2 cellular contexts compared by ENCODE assay signal in the genomic region with DNA sequence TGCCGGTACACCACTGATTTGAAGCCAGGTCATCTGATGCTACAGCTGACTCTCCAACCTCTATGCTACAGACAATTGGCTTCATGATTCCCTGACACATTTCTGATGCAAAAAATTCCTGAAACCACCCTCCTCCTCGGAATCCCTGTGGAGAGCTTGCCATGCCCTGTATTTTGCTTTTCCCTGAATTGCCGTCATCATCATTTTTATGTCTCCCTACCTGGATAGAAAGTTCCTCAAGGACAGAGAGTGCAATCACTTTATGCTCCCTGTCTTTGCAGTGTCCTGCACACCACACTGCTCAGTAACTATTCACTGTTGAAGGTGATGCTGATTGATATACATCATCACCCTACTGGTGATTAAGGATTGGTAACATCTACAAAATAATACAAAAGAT.
TF ChIP-seq lines count a peak whose summit lies in the region.

No MANE protein-coding gene starts in this region.

TF ChIP-seq in HepG2, 621 proteins besides CTCF, POLR2A, EP300 and RAD21:
- TF ChIP-seq MIER2 (CRISPR knock-in tag; IDR thresholded peaks at IDR 0.05) (no peak), MAFF (IDR thresholded peaks at IDR 0.05; ENCODE audit: low read depth, low read length) (peak; percentile 69), MAFK (conservative IDR thresholded peaks at IDR 0.05 in 1 of 2, IDR thresholded peaks at IDR 0.05 in 1 of 2; ENCODE audit: low read length in 2 of 2) (peak; percentile 71 to 78)
- TF ChIP-seq, protein P1, sequence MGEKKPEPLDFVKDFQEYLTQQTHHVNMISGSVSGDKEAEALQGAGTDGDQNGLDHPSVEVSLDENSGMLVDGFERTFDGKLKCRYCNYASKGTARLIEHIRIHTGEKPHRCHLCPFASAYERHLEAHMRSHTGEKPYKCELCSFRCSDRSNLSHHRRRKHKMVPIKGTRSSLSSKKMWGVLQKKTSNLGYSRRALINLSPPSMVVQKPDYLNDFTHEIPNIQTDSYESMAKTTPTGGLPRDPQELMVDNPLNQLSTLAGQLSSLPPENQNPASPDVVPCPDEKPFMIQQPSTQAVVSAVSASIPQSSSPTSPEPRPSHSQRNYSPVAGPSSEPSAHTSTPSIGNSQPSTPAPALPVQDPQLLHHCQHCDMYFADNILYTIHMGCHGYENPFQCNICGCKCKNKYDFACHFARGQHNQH (CRISPR knock-in tag; IDR thresholded peaks at IDR 0.05): no peak

TF ChIP-seq in IMR-90, 13 proteins besides CTCF, POLR2A, EP300 and RAD21 (continued from another document):
- peak; percentile 64 for TF ChIP-seq MAFK (IDR thresholded peaks at IDR 0.05; ENCODE audit: low read depth, low read length)
